In the genomic region with DNA sequence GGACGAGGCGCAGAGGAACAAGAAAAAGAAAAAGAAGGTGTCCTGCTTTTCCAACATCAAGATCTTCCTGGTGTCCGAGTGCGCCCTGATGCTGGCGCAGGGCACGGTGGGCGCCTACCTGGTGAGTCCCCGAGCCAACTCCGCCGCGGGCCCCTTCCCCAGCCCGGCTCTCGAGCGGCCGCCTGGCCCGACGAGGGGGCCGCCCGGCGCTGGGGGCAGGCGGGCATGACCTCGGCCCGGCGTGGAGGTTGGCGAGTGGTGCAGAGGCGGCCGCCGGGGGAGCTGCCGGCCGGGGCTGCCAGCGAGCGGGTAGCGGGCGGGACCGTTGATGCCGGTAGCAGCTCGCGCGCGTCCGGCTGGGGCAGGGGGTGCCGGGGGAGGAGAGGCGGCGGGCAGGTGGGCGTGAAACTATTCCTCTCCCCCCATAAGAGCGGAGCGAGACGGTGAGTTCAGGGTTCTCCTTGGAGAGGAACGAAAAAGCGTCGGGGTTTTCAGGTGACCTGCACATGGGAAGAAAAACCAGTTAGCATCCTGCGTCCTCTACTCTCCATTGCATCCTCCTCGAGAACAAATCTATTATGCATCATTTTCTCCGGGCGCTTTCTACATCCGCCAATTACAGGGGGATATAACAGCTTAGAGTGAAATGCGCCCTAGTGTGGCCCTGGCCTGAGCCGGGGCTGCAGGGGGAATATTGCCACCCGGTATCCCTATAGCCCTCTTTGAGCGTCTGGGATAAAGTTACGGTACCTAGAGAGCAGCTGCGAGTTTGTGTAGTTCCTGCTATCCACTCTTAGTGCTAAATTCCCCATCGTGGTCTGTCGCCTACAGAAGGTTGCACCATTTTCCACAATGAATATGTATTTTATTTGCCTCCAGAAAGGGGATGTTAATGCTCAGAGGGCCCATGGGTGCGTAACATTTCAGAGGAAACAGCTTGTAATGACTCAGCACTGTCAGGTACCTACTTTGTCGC, we compare ENCODE assay signal across 8 cellular contexts. TPM values are rescaled to one million over a fixed set of nuclear protein-coding genes. Genes with fewer than 3 reads are reported as not detected.
DNase-seq lines count a peak whose midpoint lies in the region; ATAC-seq and TF ChIP-seq lines count a peak whose summit lies in the region.

No MANE protein-coding gene starts in this region.

- peak overlapping the region; percentile 91 for H3K4me2 ChIP-seq in neuronal stem cell (ENCODE audit: insufficient read depth, low read length, poor library complexity, severe bottlenecking)

- H3K4me1 Mint-ChIP-seq in activated naive CD4-positive, alpha-beta T cell treated with anti-CD3 and anti-CD28 coated beads, Interleukin-2, amount 10 ng/mL, durations not matched to agents 7 days and 5 days = peaks cover 79% of the 10 kb centered on the region
- peaks cover 39% of the 10 kb centered on the region for H3K4me1 Mint-ChIP-seq in glutamatergic neuron (ENCODE audit: low read depth, unreplicated experiment)

- DNase-seq in H7 (peak; percentile 83), Panc1 (ENCODE audit: low read depth, low spot score) (no peak), glutamatergic neuron (peak; percentile 77), neuronal stem cell (ENCODE audit: low spot score) (peak; percentile 43), aorta (peak; percentile 68 to 89)
- DNase-seq in activated naive CD4-positive, alpha-beta T cell treated with anti-CD3 and anti-CD28 coated beads, Interleukin-2, amount 10 ng/mL, durations not matched to agents 7 days and 5 days = peak; percentile 66

- H3K36me3 Mint-ChIP-seq in activated naive CD4-positive, alpha-beta T cell treated with anti-CD3 and anti-CD28 coated beads, Interleukin-2, amount 10 ng/mL, durations not matched to agents 7 days and 5 days = peaks cover 18% of the 10 kb centered on the region
- H3K36me3 Mint-ChIP-seq in glutamatergic neuron (ENCODE audit: unreplicated experiment) = no peaks in the 10 kb centered on the region

- H2BK15ac ChIP-seq in neuronal stem cell (ENCODE audit: low read length) = no peak overlapping the region

- H3K4me1 ChIP-seq in Panc1 (ENCODE audit: control insufficient read depth, insufficient read depth, low read length) (peaks cover 18% of the 10 kb centered on the region), neuronal stem cell (ENCODE audit: control insufficient read depth in 2 of 2, insufficient read depth in 1 of 2, low read depth in 1 of 2, low read length in 2 of 2) (peaks cover 0 to 8% of the 10 kb centered on the region in 2 donors), aorta (ENCODE audit: control insufficient read depth in 1 of 2, insufficient read depth in 2 of 2, low read length in 2 of 2) (no peaks in the 10 kb centered on the region)

- POLR2A ChIA-PET in Panc1 (lab: Charles Lee) = interaction anchor here (0.7 kb wide), 1 partner anchor 32 kb away, joined by 7 read pairs; no protein-coding TSS in a partner anchor

- WGBS in neuronal stem cell (ENCODE audit: extremely low coverage in 2 of 2, insufficient read length in 2 of 2, insufficient replicate concordance in 1 of 2), 2 donors = no CpG with 5 or more reads among the region's 66 CpGs
- WGBS in aorta, 2 donors = 2% methylated on average over 54 to 66 of the region's 66 CpGs

- H2AK5ac ChIP-seq in neuronal stem cell (ENCODE audit: low read depth, low read length) = no peak overlapping the region

- H3K18ac ChIP-seq in neuronal stem cell (ENCODE audit: low read length) = peak overlapping the region; percentile 83

- H3K4ac ChIP-seq in neuronal stem cell (ENCODE audit: low read length) = no peak overlapping the region

- BruUV-seq in Panc1 (replicated peaks; lab: Mats Ljungman, UMichigan) = no TSS peak

- peaks cover 3% of the 10 kb centered on the region for H3K9me3 Mint-ChIP-seq in activated naive CD4-positive, alpha-beta T cell treated with anti-CD3 and anti-CD28 coated beads, Interleukin-2, amount 10 ng/mL, durations not matched to agents 7 days and 5 days
- peaks cover 7% of the 10 kb centered on the region for H3K9me3 Mint-ChIP-seq in glutamatergic neuron (ENCODE audit: unreplicated experiment)

- no peak overlapping the region for H4K91ac ChIP-seq in neuronal stem cell (ENCODE audit: low read depth, low read length, poor library complexity)

- H2AFZ ChIP-seq in neuronal stem cell (ENCODE audit: low read length) = peak overlapping the region; percentile 95

- no peaks in the 10 kb centered on the region for H3K36me3 ChIP-seq in H7 (replicated peaks; ENCODE audit: control insufficient read depth, insufficient read depth, low read length)
- H3K36me3 ChIP-seq in Panc1 (ENCODE audit: control insufficient read depth, insufficient read depth, low read length) = no peaks in the 10 kb centered on the region
- no peaks in the 10 kb centered on the region for H3K36me3 ChIP-seq in neuronal stem cell (replicated peaks in 1 of 2; ENCODE audit: control insufficient read depth in 2 of 2, insufficient read depth in 2 of 2, low read length in 2 of 2)
- no peaks in the 10 kb centered on the region for H3K36me3 ChIP-seq in aorta (ENCODE audit: control insufficient read depth in 1 of 2, insufficient read depth in 2 of 2, low read length in 1 of 2)

- peaks cover 7% of the 10 kb centered on the region for H3K27me3 Mint-ChIP-seq in activated naive CD4-positive, alpha-beta T cell treated with anti-CD3 and anti-CD28 coated beads, Interleukin-2, amount 10 ng/mL, durations not matched to agents 7 days and 5 days
- H3K27me3 Mint-ChIP-seq in glutamatergic neuron (ENCODE audit: unreplicated experiment) = peaks cover 14% of the 10 kb centered on the region

- TF ChIP-seq CTCF in Panc1 (IDR thresholded peaks at IDR 0.05) (no peak), glutamatergic neuron (IDR thresholded peaks at IDR 0.05; ENCODE audit: partially characterized antibody, unreplicated experiment) (no peak)

- no peak overlapping the region for H4K8ac ChIP-seq in neuronal stem cell (ENCODE audit: low read depth, low read length)

- peak overlapping the region; percentile 91 for H3K9ac ChIP-seq in neuronal stem cell (ENCODE audit: low read depth, low read length, poor library complexity)

- peaks cover 16% of the 10 kb centered on the region for H3K27me3 ChIP-seq in H7 (ENCODE audit: control insufficient read depth, insufficient read depth, low read length)
- no peaks in the 10 kb centered on the region for H3K27me3 ChIP-seq in Panc1 (ENCODE audit: control insufficient read depth, insufficient read depth, low read length)
- peaks cover 0 to 57% (median 6%) of the 10 kb centered on the region in 3 experiments for H3K27me3 ChIP-seq in neuronal stem cell (ENCODE audit: control insufficient read depth in 3 of 3, insufficient read depth in 3 of 3, low read depth in 1 of 3, low read length in 3 of 3)
- no peaks in the 10 kb centered on the region for H3K27me3 ChIP-seq in aorta (ENCODE audit: control insufficient read depth in 1 of 2, insufficient read depth in 2 of 2, low read length in 1 of 2)

- peak overlapping the region; percentile 90 for H3K27ac Mint-ChIP-seq in activated naive CD4-positive, alpha-beta T cell treated with anti-CD3 and anti-CD28 coated beads, Interleukin-2, amount 10 ng/mL, durations not matched to agents 7 days and 5 days
- H3K27ac Mint-ChIP-seq in glutamatergic neuron (ENCODE audit: unreplicated experiment) = no peak overlapping the region

- H3K14ac ChIP-seq in neuronal stem cell (ENCODE audit: low read length) = no peak overlapping the region

- in situ Hi-C loops in Panc1 (cut with HindIII; ENCODE audit: low pct_unique_long_range_greater_than_20kb, low sequenced_read_pairs) = no loop called here

- H3K4me3 Mint-ChIP-seq in activated naive CD4-positive, alpha-beta T cell treated with anti-CD3 and anti-CD28 coated beads, Interleukin-2, amount 10 ng/mL, durations not matched to agents 7 days and 5 days = peak overlapping the region; percentile 88
- peak overlapping the region; percentile 85 for H3K4me3 Mint-ChIP-seq in glutamatergic neuron (ENCODE audit: unreplicated experiment)

- peak; percentile 70 for ATAC-seq in Panc1
- ATAC-seq in aorta (ENCODE audit: low FRiP score) = peak; percentile 66
- no peak for ATAC-seq in GM21360 (IDR thresholded peaks at IDR 0.05; ENCODE audit: unreplicated experiment)
- ATAC-seq in GM18907 (IDR thresholded peaks at IDR 0.05; ENCODE audit: unreplicated experiment) = no peak

- peak overlapping the region; percentile 64 for H3K4me3 ChIP-seq in H7 (ENCODE audit: insufficient read depth, low read depth, low read length)
- H3K4me3 ChIP-seq in Panc1 (ENCODE audit: low read depth in 2 of 2, low read length in 2 of 2) = peak overlapping the region; percentile 53 to 66
- H3K4me3 ChIP-seq in neuronal stem cell (ENCODE audit: low read length in 2 of 2) = peak overlapping the region; percentile 21 to 94
- H3K4me3 ChIP-seq in aorta (ENCODE audit: low read length in 2 of 2) = peak overlapping the region; percentile 93 to 96

- H2BK12ac ChIP-seq in neuronal stem cell (ENCODE audit: low read length) = no peak overlapping the region

- CTCF ChIA-PET in Panc1 (lab: Charles Lee) = interaction anchor here (0.6 to 1.3 kb wide), 6 partner anchors 13 to 933 kb away, joined by 3 read pairs; no protein-coding TSS in a partner anchor
- CTCF ChIA-PET in activated naive CD4-positive, alpha-beta T cell treated with anti-CD3 and anti-CD28 coated beads, Interleukin-2, amount 10 ng/mL, durations not matched to agents 7 days and 5 days (lab: Charles Lee) = interaction anchor here (0.9 to 7.5 kb wide), 8 partner anchors 9 to 552 kb away, joined by 3 to 61 read pairs (median 7); no protein-coding TSS in a partner anchor

- no peak overlapping the region for H2BK120ac ChIP-seq in neuronal stem cell (ENCODE audit: low read depth, low read length)

- H3K27ac ChIP-seq in Panc1 (ENCODE audit: low read length) (peak overlapping the region; percentile 29; the same call in 1 of the 2 replicates), neuronal stem cell (replicated peaks; ENCODE audit: low read length) (no peak overlapping the region), aorta (ENCODE audit: low read depth in 1 of 2, low read length in 2 of 2) (peak overlapping the region; percentile 73 to 97)

- intact Hi-C loops in Panc1 (cut with micrococcal nuclease; ENCODE audit: unreplicated experiment) (loop anchor here (2.0 kb wide), 2 partner anchors 227 to 551 kb away; no protein-coding TSS in a partner anchor), aorta (cut with DNase I) (loop anchor here (2.0 to 10.0 kb wide), 7 partner anchors 63 to 549 kb away; no protein-coding TSS in a partner anchor)

- H3K9me3 ChIP-seq in Panc1 (ENCODE audit: control insufficient read depth, insufficient read depth, low read depth, low read length) = no peaks in the 10 kb centered on the region
- H3K9me3 ChIP-seq in neuronal stem cell (replicated peaks in 1 of 2; ENCODE audit: control insufficient read depth in 2 of 2, insufficient read depth in 1 of 2, low read depth in 1 of 2, low read length in 2 of 2) = no peaks in the 10 kb centered on the region
- no peaks in the 10 kb centered on the region for H3K9me3 ChIP-seq in aorta (ENCODE audit: control insufficient read depth, low read length)

- H3K23ac ChIP-seq in neuronal stem cell (ENCODE audit: low read depth, low read length, poor library complexity) = peak overlapping the region; percentile 13

- H3K79me1 ChIP-seq in neuronal stem cell (ENCODE audit: low read depth, low read length) = no peaks in the 10 kb centered on the region

- H2BK5ac ChIP-seq in neuronal stem cell (ENCODE audit: low read length) = no peak overlapping the region

RNA-seq across cellular contexts. Expression of a gene that starts 0.7 kb away (rescaled TPM):
- 1.4 and 2.5 TPM in 2 replicates for total RNA-seq in H7 (2014; rRNA removed; shearing (Covaris generic))
- 20.6 TPM for total RNA-seq in Panc1 (2021; ENCODE audit: unreplicated experiment)
- 15.6 TPM for polyA plus RNA-seq in Panc1 (2012; ENCODE audit: insufficient read length)
- total RNA-seq in glutamatergic neuron (ENCODE audit: unreplicated experiment) = 27.9 TPM
- polyA plus RNA-seq in neuronal stem cell (2013, experiment 1 of 2) = 10.1 TPM
- polyA plus RNA-seq in neuronal stem cell (2013, experiment 2 of 2) = 10.6 TPM
- total RNA-seq in aorta = 10 to 100 TPM; 39.7 to 60.7 TPM
- polyA plus RNA-seq in aorta = 10 to 100 TPM in 1 of 2 donors, 1 to 10 TPM in 1; 9.6 to 29.1 TPM

Comparison
In these comparisons a context has a peak if more than half of its experiments do, and no peak if none do; other contexts are left out.
1. ATAC-seq: peak in Panc1 (single experiment) and aorta (single experiment); none in GM21360 (single experiment) and GM18907 (single experiment).
2. Peak in every context shown above with its lines, with median percentiles within 50 percentile points of each other: H3K4me3 ChIP-seq.